ENCODE assay signal across 24 cellular contexts in the genomic region with DNA sequence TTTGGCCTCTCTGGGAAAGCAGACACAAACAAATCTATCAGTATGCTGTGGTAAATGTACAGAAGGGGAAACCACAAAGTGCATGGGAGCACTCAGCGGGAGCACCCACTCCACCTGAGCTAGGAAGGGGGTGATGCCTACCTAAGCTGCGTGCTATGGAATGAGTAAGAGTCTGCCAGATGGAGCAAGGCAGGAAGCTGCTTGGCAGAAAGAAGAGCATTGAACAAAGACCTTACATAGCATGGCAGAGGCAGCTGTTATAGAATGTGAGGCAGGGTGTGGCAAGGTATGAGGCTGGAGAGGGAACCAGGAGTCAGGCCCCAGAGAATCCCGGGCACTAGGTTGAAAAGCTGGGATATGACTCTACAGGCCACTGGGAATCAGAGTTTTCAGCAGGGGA. TPM values are rescaled to one million over a fixed set of nuclear protein-coding genes. Genes with fewer than 3 reads are reported as not detected.
DNase-seq lines count a peak whose midpoint lies in the region; ATAC-seq and TF ChIP-seq lines count a peak whose summit lies in the region.
"Had no signal": no experiment of that assay in that cellular context is flagged by ENCODE, and none has a peak within 500 bp of the region (broad histone marks: within the 10 kb centered on the region; RNA-seq: fewer than 3 reads in every experiment).

No MANE protein-coding gene starts in this region.

- H3K4me1 ChIP-seq in CD4-positive, CD25-positive, alpha-beta regulatory T cell (ENCODE audit: control insufficient read depth, insufficient read depth, low read length, poor library complexity, severe bottlenecking) = no peaks in the 10 kb centered on the region
- H3K4me1 ChIP-seq in PC-9 (replicated peaks; ENCODE audit: insufficient read depth) (peaks cover 50% of the 10 kb centered on the region), mammary epithelial cell (ENCODE audit: insufficient read depth, low read length) (peaks cover 89% of the 10 kb centered on the region), body of pancreas (no peaks in the 10 kb centered on the region)
- H3K4me1 ChIP-seq: colonic mucosa, left lung, neural progenitor cell, transverse colon had no signal

- H3K27me3 Mint-ChIP-seq in CD4-positive, CD25-positive, alpha-beta regulatory T cell = no peaks in the 10 kb centered on the region
- H3K27me3 Mint-ChIP-seq: activated naive CD8-positive, alpha-beta T cell; progenitor cell of endocrine pancreas; stimulated activated naive CD8-positive, alpha-beta T cell treated with anti-CD3 and anti-CD28 coated beads, Interleukin-15, Interleukin-2, amounts not matched to agents 100 ng/mL and 50 ng/mL, for 24 hours had no signal

- ATAC-seq in CD4-positive, CD25-positive, alpha-beta regulatory T cell (ENCODE audit: low read depth in 2 of 2) = no peak
- ATAC-seq in body of pancreas (no peak), GM21576 (IDR thresholded peaks at IDR 0.05; ENCODE audit: unreplicated experiment) (no peak)
- ATAC-seq: left lung had no signal

- no peak overlapping the region for H3K27ac ChIP-seq in CD4-positive, CD25-positive, alpha-beta regulatory T cell (ENCODE audit: insufficient read depth, low read length, poor library complexity, severe bottlenecking)
- 0 out of 2 replicates have a peak overlapping the region, but pooled peaks have one; percentile 7 for H3K27ac ChIP-seq in PC-9
- H3K27ac ChIP-seq in mammary epithelial cell (ENCODE audit: insufficient read depth, low read depth, low read length) = peak overlapping the region; percentile 81
- H3K27ac ChIP-seq in body of pancreas = no peak overlapping the region
- H3K27ac ChIP-seq: BLaER1 treated with 17β-estradiol and CSF1 and Interleukin-3, amounts not matched to agents 10 nM and 100 nM; brain microvascular endothelial cell; colonic mucosa; left lung; neural progenitor cell; SK-N-MC; transverse colon had no signal

- H3K9me3 Mint-ChIP-seq in CD4-positive, CD25-positive, alpha-beta regulatory T cell = no peaks in the 10 kb centered on the region
- H3K9me3 Mint-ChIP-seq: mesothelial cell of epicardium; neural progenitor cell; stimulated activated naive CD8-positive, alpha-beta T cell treated with anti-CD3 and anti-CD28 coated beads, Interleukin-15, Interleukin-2, amounts not matched to agents 100 ng/mL and 50 ng/mL, for 24 hours; T-helper 2 cell treated with Interferon-gamma antibody and Interleukin-4, amounts not matched to agents 5 μg/mL and 100 μg/mL, for 36 hours had no signal

- H2AFZ ChIP-seq in PC-9 (no peak overlapping the region), mammary epithelial cell (ENCODE audit: low read depth, low read length) (no peak overlapping the region)
- H2AFZ ChIP-seq: neural progenitor cell had no signal

- no peak overlapping the region for H3K4me2 ChIP-seq in PC-9
- H3K4me2 ChIP-seq in mammary epithelial cell (ENCODE audit: insufficient read depth, low read depth, low read length) = no peak overlapping the region
- H3K4me2 ChIP-seq: BLaER1 treated with 17β-estradiol and CSF1 and Interleukin-3, amounts not matched to agents 10 nM and 100 nM; neural progenitor cell had no signal

- H3K79me2 ChIP-seq in PC-9 (ENCODE audit: low read depth) (peaks cover 18% of the 10 kb centered on the region; the same call in 1 of the 2 replicates), mammary epithelial cell (ENCODE audit: insufficient read depth, low read length) (peaks cover 54% of the 10 kb centered on the region)

- WGBS in mammary epithelial cell (ENCODE audit: low coverage, missing lambda C conversion rate) = 9% methylated on average over 3 of the region's 3 CpGs
- WGBS in body of pancreas, 2 donors = 87 to 92% methylated on average over 3 of the region's 3 CpGs

- CTCF ChIA-PET in PC-9 (lab: Charles Lee) (interaction anchor here (0.7 to 1.0 kb wide), 3 partner anchors 9 to 1582 kb away, joined by 3 to 7 read pairs (median 7); no protein-coding TSS in a partner anchor), mammary epithelial cell (lab: Charles Lee; ENCODE audit: low non-redundant PET) (interaction anchor here (0.7 kb wide), 1 partner anchor 124 kb away, joined by 6 read pairs; no protein-coding TSS in a partner anchor)

- H4K20me1 ChIP-seq in PC-9 (ENCODE audit: insufficient read depth) (no peaks in the 10 kb centered on the region), mammary epithelial cell (ENCODE audit: insufficient read depth, low read length) (no peaks in the 10 kb centered on the region)

- H3K9me2 ChIP-seq in PC-9 (ENCODE audit: insufficient read depth) = no peaks in the 10 kb centered on the region

- peaks cover 20% of the 10 kb centered on the region for H3K36me3 Mint-ChIP-seq in CD4-positive, CD25-positive, alpha-beta regulatory T cell

- no peaks in the 10 kb centered on the region for H3K27me3 ChIP-seq in CD4-positive, CD25-positive, alpha-beta regulatory T cell (ENCODE audit: control insufficient read depth, insufficient read depth, low read length)
- H3K27me3 ChIP-seq in PC-9 (ENCODE audit: insufficient read depth, low read depth) (no peaks in the 10 kb centered on the region), mammary epithelial cell (ENCODE audit: insufficient read depth, low read length) (no peaks in the 10 kb centered on the region), body of pancreas (no peaks in the 10 kb centered on the region)
- H3K27me3 ChIP-seq: BLaER1 treated with 17β-estradiol and CSF1 and Interleukin-3, amounts not matched to agents 10 nM and 100 nM; brain microvascular endothelial cell; colonic mucosa; left lung; neural progenitor cell; transverse colon had no signal

- no TSS peak for BruUV-seq in PC-9 (replicated peaks; lab: Mats Ljungman, UMichigan)
- BruUV-seq in mammary epithelial cell (replicated peaks; lab: Mats Ljungman, UMichigan) = no TSS peak

- H3K4me3 Mint-ChIP-seq in CD4-positive, CD25-positive, alpha-beta regulatory T cell = no peak overlapping the region
- H3K4me3 Mint-ChIP-seq: activated naive CD8-positive, alpha-beta T cell; mesothelial cell of epicardium; neural progenitor cell; stimulated activated naive CD8-positive, alpha-beta T cell treated with anti-CD3 and anti-CD28 coated beads, Interleukin-15, Interleukin-2, amounts not matched to agents 100 ng/mL and 50 ng/mL, for 24 hours; T-helper 2 cell treated with Interferon-gamma antibody and Interleukin-4, amounts not matched to agents 5 μg/mL and 100 μg/mL, for 36 hours had no signal

- H3K27ac Mint-ChIP-seq in CD4-positive, CD25-positive, alpha-beta regulatory T cell = peak overlapping the region in 2 of 3 donors; percentile 36 to 59
- H3K27ac Mint-ChIP-seq: activated naive CD8-positive, alpha-beta T cell; mesothelial cell of epicardium; neural progenitor cell; progenitor cell of endocrine pancreas; T-helper 2 cell treated with Interferon-gamma antibody and Interleukin-4, amounts not matched to agents 5 μg/mL and 100 μg/mL, for 36 hours had no signal

- no peak for DNase-seq in CD4-positive, CD25-positive, alpha-beta regulatory T cell
- DNase-seq in PC-9 (peak; percentile 38 to 62), mammary epithelial cell (peak; percentile 96), body of pancreas (no peak)
- no peak for DNase-seq in activated CD8-positive, alpha-beta memory T cell treated with anti-CD3 and anti-CD28 coated beads, Interleukin-2, amount 50 U/mL, for 48 hours
- DNase-seq: ACHN; brain microvascular endothelial cell; colonic mucosa; left lung; NCI-H1105 treated with DMSO at 0.1 percent for 48 hours; NCI-H2081 treated with DMSO at 0.1 percent for 48 hours; NCI-H510A; NK-92 treated with Interleukin-12 subunit alpha and Interleukin-12 subunit beta, amount 100 ng/mL, for 24 hours; stimulated activated CD4-positive, alpha-beta T cell treated with anti-CD3 and anti-CD28 coated beads, Interleukin-2, amount 100 ng/mL, for 24 hours; transverse colon had no signal

- no peak for TF ChIP-seq POLR2A in body of pancreas (IDR thresholded peaks at IDR 0.05)

- intact Hi-C loops in PC-9 (cut with micrococcal nuclease; ENCODE audit: unreplicated experiment) (loop anchor here (1.0 kb wide), 1 partner anchor 12 kb away; no protein-coding TSS in a partner anchor), mammary epithelial cell (cut with micrococcal nuclease) (loop anchor here (1.0 kb wide), 1 partner anchor 12 kb away; no protein-coding TSS in a partner anchor), body of pancreas (cut with DNase I) (no loop called here)

- H3K9ac ChIP-seq in mammary epithelial cell (ENCODE audit: insufficient read depth, low read length) = no peak overlapping the region
- H3K9ac ChIP-seq: neural progenitor cell had no signal

- dilution Hi-C loops in mammary epithelial cell (cut with HindIII; ENCODE audit: low sequenced_read_pairs) = no loop called here

- H3K36me3 ChIP-seq in CD4-positive, CD25-positive, alpha-beta regulatory T cell (ENCODE audit: control insufficient read depth, insufficient read depth, low read length) = peaks cover 13% of the 10 kb centered on the region
- peaks cover 57% of the 10 kb centered on the region for H3K36me3 ChIP-seq in PC-9 (ENCODE audit: low read depth)
- H3K36me3 ChIP-seq in mammary epithelial cell (ENCODE audit: insufficient read depth, low read length) = peaks cover 55% of the 10 kb centered on the region
- H3K36me3 ChIP-seq in body of pancreas (replicated peaks in 1 of 2; ENCODE audit: insufficient read depth in 1 of 2, low read depth in 2 of 2) = no peaks in the 10 kb centered on the region
- H3K36me3 ChIP-seq: colonic mucosa, neural progenitor cell, transverse colon had no signal

- H3K4me3 ChIP-seq in CD4-positive, CD25-positive, alpha-beta regulatory T cell (ENCODE audit: low read depth, low read length) = no peak overlapping the region
- H3K4me3 ChIP-seq in PC-9 = no peak overlapping the region
- H3K4me3 ChIP-seq in mammary epithelial cell (replicated peaks in 1 of 3; ENCODE audit: insufficient read depth in 1 of 3, low read depth in 2 of 3, low read length in 3 of 3) = no peak overlapping the region
- no peak overlapping the region for H3K4me3 ChIP-seq in body of pancreas
- H3K4me3 ChIP-seq: BLaER1 treated with 17β-estradiol and CSF1 and Interleukin-3, amounts not matched to agents 10 nM and 100 nM; colonic mucosa; left lung; neural progenitor cell; SK-N-MC; transverse colon had no signal

- peaks cover 5 to 25% (median 7%) of the 10 kb centered on the region in 4 donors for H3K4me1 Mint-ChIP-seq in CD4-positive, CD25-positive, alpha-beta regulatory T cell
- H3K4me1 Mint-ChIP-seq: mesothelial cell of epicardium, neural progenitor cell had no signal

- in situ Hi-C loops in mammary epithelial cell (cut with MboI; ENCODE audit: low sequenced_read_pairs in 2 of 2) = no loop called here

- TF ChIP-seq CTCF in PC-9 (conservative IDR thresholded peaks at IDR 0.05) (no peak), mammary epithelial cell (conservative IDR thresholded peaks at IDR 0.05 in 1 of 2, IDR thresholded peaks at IDR 0.05 in 1 of 2; ENCODE audit: extremely low read depth in 1 of 2, insufficient read depth in 1 of 2, low read depth in 1 of 2, low read length in 2 of 2) (no peak), body of pancreas (IDR thresholded peaks at IDR 0.05) (no peak)

- no peaks in the 10 kb centered on the region for H3K9me3 ChIP-seq in CD4-positive, CD25-positive, alpha-beta regulatory T cell (ENCODE audit: control insufficient read depth in 2 of 2, low read length in 2 of 2)
- H3K9me3 ChIP-seq in PC-9 (ENCODE audit: insufficient read depth, low read depth) (no peaks in the 10 kb centered on the region), mammary epithelial cell (replicated peaks; ENCODE audit: insufficient read depth, low read length) (no peaks in the 10 kb centered on the region), body of pancreas (no peaks in the 10 kb centered on the region)
- H3K9me3 ChIP-seq: BLaER1 treated with 17β-estradiol and CSF1 and Interleukin-3, amounts not matched to agents 10 nM and 100 nM; colonic mucosa; left lung; transverse colon had no signal

- peaks cover 74% of the 10 kb centered on the region for H3F3A ChIP-seq in PC-9 (ENCODE audit: insufficient read depth, low read depth)

- POLR2A ChIA-PET in PC-9 (lab: Charles Lee; ENCODE audit: unreplicated experiment) = interaction anchor here (0.6 to 1.7 kb wide), 4 partner anchors 11 to 235 kb away, joined by 3 to 13 read pairs (median 6); no protein-coding TSS in a partner anchor

RNA-seq across cellular contexts. Expression of a gene that starts 13.8 kb away (rescaled TPM):
- total RNA-seq in CD4-positive, CD25-positive, alpha-beta regulatory T cell = 111 TPM
- 10 to 100 TPM; 38.3 to 48.9 (median 43.8) TPM for polyA plus RNA-seq in CD4-positive, CD25-positive, alpha-beta regulatory T cell
- total RNA-seq in PC-9 (2021) (18.5 and 21.9 TPM in 2 replicates), mammary epithelial cell (1 to 10 TPM; 1.5 to 6.9 TPM), body of pancreas (10 to 100 TPM in 1 of 2 donors, 1 to 10 TPM in 1; 9.9 to 18.5 TPM)
- 14.3 TPM for polyA plus RNA-seq in mammary epithelial cell
- polyA minus RNA-seq in mammary epithelial cell = not detected

RNA-seq across cellular contexts. Expression of a gene that starts 15.0 kb away (rescaled TPM):
- 69.0 TPM for total RNA-seq in CD4-positive, CD25-positive, alpha-beta regulatory T cell
- 1 to 10 TPM; 3.1 to 5.8 (median 3.7) TPM for polyA plus RNA-seq in CD4-positive, CD25-positive, alpha-beta regulatory T cell
- 51.3 and 60.8 TPM in 2 replicates for total RNA-seq in PC-9 (2021)
- total RNA-seq in mammary epithelial cell = 100 to 1,000 TPM; 171 to 266 TPM
- 168 TPM for polyA plus RNA-seq in mammary epithelial cell
- 208 TPM for polyA minus RNA-seq in mammary epithelial cell
- total RNA-seq in body of pancreas = 1 to 10 TPM in 1 of 2 donors, under 1 TPM in 1; 0.33 to 3.9 TPM

RNA-seq across cellular contexts. Expression of a gene that starts 24.6 kb away (rescaled TPM):
- 13.1 TPM for total RNA-seq in CD4-positive, CD25-positive, alpha-beta regulatory T cell
- under 1 TPM; 0.23 to 0.50 (median 0.42) TPM for polyA plus RNA-seq in CD4-positive, CD25-positive, alpha-beta regulatory T cell
- total RNA-seq in PC-9 (2021) = 24.0 and 33.8 TPM in 2 replicates
- 10 to 100 TPM; 21.6 to 22.0 TPM for total RNA-seq in mammary epithelial cell
- 5.0 TPM for polyA plus RNA-seq in mammary epithelial cell
- 46.1 TPM for polyA minus RNA-seq in mammary epithelial cell
- 10 to 100 TPM; 13.8 to 14.0 TPM for total RNA-seq in body of pancreas

RNA-seq across cellular contexts. Expression of a gene that starts 55.0 kb away (rescaled TPM):
- 7.1 TPM for total RNA-seq in CD4-positive, CD25-positive, alpha-beta regulatory T cell
- 1 to 10 TPM; 1.3 to 2.4 (median 1.9) TPM for polyA plus RNA-seq in CD4-positive, CD25-positive, alpha-beta regulatory T cell
- 6.2 and 6.8 TPM in 2 replicates for total RNA-seq in PC-9 (2021)
- 1 to 10 TPM; 1.9 to 3.2 TPM for total RNA-seq in mammary epithelial cell
- 1.6 TPM for polyA plus RNA-seq in mammary epithelial cell
- polyA minus RNA-seq in mammary epithelial cell = 1.9 TPM
- 10 to 100 TPM in 1 of 2 donors, 1 to 10 TPM in 1; 3.1 to 10.5 TPM for total RNA-seq in body of pancreas

RNA-seq across cellular contexts. Expression of a gene that starts 55.1 kb away (rescaled TPM):
- 389 TPM for total RNA-seq in CD4-positive, CD25-positive, alpha-beta regulatory T cell
- polyA plus RNA-seq in CD4-positive, CD25-positive, alpha-beta regulatory T cell = 10 to 100 TPM; 66.6 to 78.6 (median 75.1) TPM
- 189 and 207 TPM in 2 replicates for total RNA-seq in PC-9 (2021)
- total RNA-seq in mammary epithelial cell = 100 to 1,000 TPM in 1 of 2 donors, 10 to 100 TPM in 1; 45.0 to 163 TPM
- 45.2 TPM for polyA plus RNA-seq in mammary epithelial cell
- polyA minus RNA-seq in mammary epithelial cell = 645 TPM
- total RNA-seq in body of pancreas = 10 to 100 TPM; 30.6 to 77.1 TPM

Comparison
In these comparisons a context has a peak if more than half of its experiments do, and no peak if none do; other contexts are left out.
1. DNase-seq: peak in PC-9 (2 of 2) and mammary epithelial cell (single experiment); none in CD4-positive, CD25-positive, alpha-beta regulatory T cell (0 of 3), body of pancreas (0 of 4) and activated CD8-positive, alpha-beta memory T cell treated with anti-CD3 and anti-CD28 coated beads, Interleukin-2, amount 50 U/mL, for 48 hours (single experiment).
2. H3K27ac ChIP-seq: peak in PC-9 (single experiment) and mammary epithelial cell (single experiment); none in CD4-positive, CD25-positive, alpha-beta regulatory T cell (single experiment) and body of pancreas (0 of 4).
3. RNA of a gene that starts 15.0 kb away (total RNA-seq): 171 to 266 TPM in mammary epithelial cell, 69.0 TPM in CD4-positive, CD25-positive, alpha-beta regulatory T cell (single experiment) and 51.3 to 60.8 TPM in PC-9; 0.33 to 3.9 TPM in body of pancreas; every median in the first group is over 10 times any median in the second.